Comparison of ENCODE assay signal across 10 cellular contexts in genomic region chr12:102950107-102950949, GRCh38. TPM values are rescaled to one million over a fixed set of nuclear protein-coding genes. Genes with fewer than 3 reads are reported as not detected.
DNase-seq lines count a peak whose midpoint lies in the region; ATAC-seq and TF ChIP-seq lines count a peak whose summit lies in the region.
"Had no signal": no experiment of that assay in that cellular context is flagged by ENCODE, and none has a peak within 500 bp of the region (broad histone marks: within the 10 kb centered on the region; RNA-seq: fewer than 3 reads in every experiment).

No MANE protein-coding gene starts in this region.

- DNase-seq in NCI-H2029 treated with DMSO at 0.1 percent for 48 hours (lab: John Stamatoyannopoulos, UW), result peak; percentile 75
- DNase-seq in endodermal cell, result peak; percentile 89
- no peak for DNase-seq in neuronal stem cell (ENCODE audit: low spot score)
- no peak for DNase-seq in omental fat pad (ENCODE audit: low spot score)
- DNase-seq in NCI-H446 (lab: John Stamatoyannopoulos, UW), result no peak
- no peak for DNase-seq in CD4-positive, alpha-beta T cell
- DNase-seq: kidney glomerular epithelial cell had no signal

- no peak overlapping the region for H2BK15ac ChIP-seq in neuronal stem cell (ENCODE audit: low read length)

- no peak overlapping the region for H3K27ac ChIP-seq in endodermal cell (ENCODE audit: low read depth, low read length)
- no peak overlapping the region for H3K27ac ChIP-seq in neuronal stem cell (replicated peaks; ENCODE audit: low read length)
- H3K27ac ChIP-seq in CD4-positive, alpha-beta T cell (ENCODE audit: low read depth, low read length), result no peak overlapping the region
- H3K27ac ChIP-seq: VCaP had no signal

- H4K91ac ChIP-seq in neuronal stem cell (ENCODE audit: low read depth, low read length, poor library complexity), result no peak overlapping the region

- POLR2A ChIA-PET in CD4-positive, alpha-beta T cell (lab: Charles Lee), result no interaction called here

- TF ChIP-seq CTCF in GM12874 (IDR thresholded peaks at IDR 0.05; ENCODE audit: insufficient read depth, low read depth, low read length), result peak; percentile 43; the same call in 1 of the 2 replicates
- peak; percentile 69 for TF ChIP-seq CTCF in endodermal cell (conservative IDR thresholded peaks at IDR 0.05)
- no peak for TF ChIP-seq CTCF in omental fat pad (IDR thresholded peaks at IDR 0.05)
- no peak for TF ChIP-seq CTCF in CD4-positive, alpha-beta T cell (IDR thresholded peaks at IDR 0.05)

- no peaks in the 10 kb centered on the region for H3K36me3 ChIP-seq in endodermal cell (ENCODE audit: control insufficient read depth, insufficient read depth, low read length)
- no peaks in the 10 kb centered on the region for H3K36me3 ChIP-seq in neuronal stem cell (replicated peaks in 1 of 2; ENCODE audit: control insufficient read depth in 2 of 2, insufficient read depth in 2 of 2, low read length in 2 of 2)

- H3K27ac Mint-ChIP-seq in endodermal cell, result no peak overlapping the region
- no peak overlapping the region for H3K27ac Mint-ChIP-seq in CD4-positive, alpha-beta T cell

- intact Hi-C loops in CD4-positive, alpha-beta T cell (cut with DNase I, micrococcal nuclease), result no loop called here

- H2AFZ ChIP-seq in neuronal stem cell (ENCODE audit: low read length), result peak overlapping the region; percentile 45

- CTCF ChIA-PET in CD4-positive, alpha-beta T cell (lab: Charles Lee), result interaction anchor here (0.6 kb wide), 1 partner anchor 240 kb away, joined by 3 read pairs; no protein-coding TSS in a partner anchor

- H3K4me3 Mint-ChIP-seq in endodermal cell, result peak overlapping the region; percentile 50
- no peak overlapping the region for H3K4me3 Mint-ChIP-seq in CD4-positive, alpha-beta T cell

- 5 to 6% methylated on average over 27 to 37 of the region's 37 CpGs for WGBS in endodermal cell (ENCODE audit: insufficient coverage in 1 of 2, insufficient read length in 1 of 2), 2 experiments
- WGBS in neuronal stem cell (ENCODE audit: extremely low coverage in 2 of 2, insufficient read length in 2 of 2, insufficient replicate concordance in 1 of 2), 2 donors, result no CpG with 5 or more reads among the region's 37 CpGs

- H2BK120ac ChIP-seq in neuronal stem cell (ENCODE audit: low read depth, low read length), result no peak overlapping the region

- ATAC-seq in HG03095 (IDR thresholded peaks at IDR 0.05; ENCODE audit: unreplicated experiment) (no peak), omental fat pad (ENCODE audit: low FRiP score) (no peak)
- ATAC-seq in CD4-positive, alpha-beta T cell (ENCODE audit: poor library complexity), result no peak

- no peaks in the 10 kb centered on the region for H3K36me3 Mint-ChIP-seq in endodermal cell (ENCODE audit: low read depth)
- H3K36me3 Mint-ChIP-seq in CD4-positive, alpha-beta T cell (ENCODE audit: low read depth), result no peaks in the 10 kb centered on the region

- H3K9ac ChIP-seq in endodermal cell (ENCODE audit: extremely low read depth, low read length, poor library complexity, severe bottlenecking) (no peak overlapping the region), neuronal stem cell (ENCODE audit: low read depth, low read length, poor library complexity) (no peak overlapping the region)

- no peak overlapping the region for H3K18ac ChIP-seq in neuronal stem cell (ENCODE audit: low read length)

- no peak overlapping the region for H3K4ac ChIP-seq in neuronal stem cell (ENCODE audit: low read length)

- H4K8ac ChIP-seq in neuronal stem cell (ENCODE audit: low read depth, low read length), result no peak overlapping the region

- peaks cover 94% of the 10 kb centered on the region for H3K27me3 ChIP-seq in endodermal cell (ENCODE audit: control insufficient read depth, insufficient read depth, low read length, poor library complexity, severe bottlenecking)
- peaks cover 3 to 53% (median 40%) of the 10 kb centered on the region in 3 experiments for H3K27me3 ChIP-seq in neuronal stem cell (ENCODE audit: control insufficient read depth in 3 of 3, insufficient read depth in 3 of 3, low read depth in 1 of 3, low read length in 3 of 3)
- peaks cover 64% of the 10 kb centered on the region for H3K27me3 ChIP-seq in CD4-positive, alpha-beta T cell (ENCODE audit: control insufficient read depth, insufficient read depth, low read length)

- H3K4me1 ChIP-seq in endodermal cell (ENCODE audit: control insufficient read depth, insufficient read depth, low read length), result no peaks in the 10 kb centered on the region
- H3K4me1 ChIP-seq in neuronal stem cell (ENCODE audit: control insufficient read depth in 2 of 2, insufficient read depth in 1 of 2, low read depth in 1 of 2, low read length in 2 of 2), result peaks cover 0 to 8% of the 10 kb centered on the region in 2 donors

- no peaks in the 10 kb centered on the region for H3K79me1 ChIP-seq in neuronal stem cell (ENCODE audit: low read depth, low read length)

- peaks cover 8% of the 10 kb centered on the region for H3K4me1 Mint-ChIP-seq in endodermal cell
- no peaks in the 10 kb centered on the region for H3K4me1 Mint-ChIP-seq in CD4-positive, alpha-beta T cell (ENCODE audit: low read depth)

- H3K9me3 ChIP-seq in endodermal cell (ENCODE audit: control insufficient read depth, low read length) (no peaks in the 10 kb centered on the region), neuronal stem cell (replicated peaks in 1 of 2; ENCODE audit: control insufficient read depth in 2 of 2, insufficient read depth in 1 of 2, low read depth in 1 of 2, low read length in 2 of 2) (peaks cover 0 to 1% of the 10 kb centered on the region in 2 donors)
- H3K9me3 ChIP-seq in CD4-positive, alpha-beta T cell (ENCODE audit: control insufficient read depth, low read length), result no peaks in the 10 kb centered on the region

- H2BK5ac ChIP-seq in neuronal stem cell (ENCODE audit: low read length), result no peak overlapping the region

- no peak overlapping the region for H3K23ac ChIP-seq in neuronal stem cell (ENCODE audit: low read depth, low read length, poor library complexity)

- no peak overlapping the region for H2AK5ac ChIP-seq in neuronal stem cell (ENCODE audit: low read depth, low read length)

- peak overlapping the region; percentile 64 for H3K4me2 ChIP-seq in neuronal stem cell (ENCODE audit: insufficient read depth, low read length, poor library complexity, severe bottlenecking)

- no peak overlapping the region for H3K14ac ChIP-seq in neuronal stem cell (ENCODE audit: low read length)

- peaks cover 93% of the 10 kb centered on the region for H3K27me3 Mint-ChIP-seq in endodermal cell (ENCODE audit: insufficient read depth)
- H3K27me3 Mint-ChIP-seq in CD4-positive, alpha-beta T cell, result peaks cover 89% of the 10 kb centered on the region

- H3K4me3 ChIP-seq in endodermal cell (ENCODE audit: low read length), result peak overlapping the region; percentile 70
- H3K4me3 ChIP-seq in neuronal stem cell (ENCODE audit: low read length in 2 of 2), result peak overlapping the region in 1 of 2 donors; percentile 9

- no peaks in the 10 kb centered on the region for H3K9me3 Mint-ChIP-seq in endodermal cell
- no peaks in the 10 kb centered on the region for H3K9me3 Mint-ChIP-seq in CD4-positive, alpha-beta T cell

- H2BK12ac ChIP-seq in neuronal stem cell (ENCODE audit: low read length), result no peak overlapping the region

RNA-seq across cellular contexts. Expression of gene ASCL1, which starts 7.1 kb away (rescaled TPM):
- total RNA-seq in endodermal cell, result not detected
- 36.3 TPM for polyA plus RNA-seq in endodermal cell (2013, experiment 1 of 2)
- polyA plus RNA-seq in endodermal cell (2013, experiment 2 of 2), result 30.5 TPM
- 0.08 TPM for polyA plus RNA-seq in neuronal stem cell (2013, experiment 1 of 2)
- polyA plus RNA-seq in neuronal stem cell (2013, experiment 2 of 2), result 0.17 TPM
- 1 to 10 TPM in 1 of 4 donors, not detected in 3; 1.4 TPM for total RNA-seq in omental fat pad
- total RNA-seq in CD4-positive, alpha-beta T cell, result not detected

RNA-seq across cellular contexts. Expression of gene PAH, which starts 33.3 kb away (rescaled TPM):
- total RNA-seq in endodermal cell (1 to 10 TPM; 1.5 to 1.9 TPM), omental fat pad (under 1 TPM in 1 of 4 donors, not detected in 3; 0.74 TPM)
- polyA plus RNA-seq in endodermal cell (2013, experiment 1 of 2), result 0.07 TPM
- 0.25 TPM for polyA plus RNA-seq in endodermal cell (2013, experiment 2 of 2)
- polyA plus RNA-seq in neuronal stem cell (2013, experiment 1 of 2), result 0.11 TPM
- polyA plus RNA-seq in neuronal stem cell (2013, experiment 2 of 2), result 0.06 TPM
- total RNA-seq in CD4-positive, alpha-beta T cell, result not detected

Comparison
In these comparisons a context has a peak if more than half of its experiments do, and no peak if none do; other contexts are left out.
1. CTCF ChIP-seq: peak in GM12874 (single experiment) and endodermal cell (single experiment); none in omental fat pad (0 of 3) and CD4-positive, alpha-beta T cell (single experiment).
2. DNase-seq: peak in NCI-H2029 treated with DMSO at 0.1 percent for 48 hours (single experiment) and endodermal cell (single experiment); none in neuronal stem cell (single experiment), omental fat pad (single experiment), NCI-H446 (0 of 2) and CD4-positive, alpha-beta T cell (0 of 10).